ENCODE assay signal across 1 cellular context in genomic region chr4:173171098-173171497, GRCh38.
TF ChIP-seq lines count a peak whose summit lies in the region.

No MANE protein-coding gene starts in this region.

TF ChIP-seq in WTC11, 78 proteins besides CTCF, POLR2A, EP300 and RAD21 (continued from another document):
- TF ChIP-seq MLX (CRISPR knock-in tag; IDR thresholded peaks at IDR 0.05) (no peak), TEAD4 (CRISPR knock-in tag; IDR thresholded peaks at IDR 0.05) (no peak)
TF ChIP-seq in WTC11: peak in this region for 0.
